Comparison of ENCODE assay signal across 10 cellular contexts in genomic region chr9:33136721-33137120, GRCh38. TPM values are rescaled to one million over a fixed set of nuclear protein-coding genes. Genes with fewer than 3 reads are reported as not detected.
DNase-seq lines count a peak whose midpoint lies in the region; ATAC-seq and TF ChIP-seq lines count a peak whose summit lies in the region.
"Had no signal": no experiment of that assay in that cellular context is flagged by ENCODE, and none has a peak within 500 bp of the region (broad histone marks: within the 10 kb centered on the region; RNA-seq: fewer than 3 reads in every experiment).

No MANE protein-coding gene starts in this region.

- ATAC-seq in heart left ventricle (no peak), Right ventricle myocardium inferior (no peak), HG03520 (IDR thresholded peaks at IDR 0.05; ENCODE audit: unreplicated experiment) (peak; percentile 34), esophagus mucosa (peak; percentile 51)

- H3K27ac Mint-ChIP-seq in type B pancreatic cell = peak overlapping the region; percentile 60

- DNase-seq in heart left ventricle = no peak
- DNase-seq in Right ventricle myocardium inferior (ENCODE audit: missing footprints) = no peak
- DNase-seq in type B pancreatic cell (ENCODE audit: extremely low spot score, unreplicated experiment) = no peak
- no peak for DNase-seq in inferior parietal cortex (ENCODE audit: extremely low spot score)
- no peak for DNase-seq in stimulated activated CD4-positive, alpha-beta T cell treated with anti-CD3 and anti-CD28 coated beads, Interleukin-2, amount 100 ng/mL, for 24 hours
- no peak for DNase-seq in NCI-H1048 (lab: John Stamatoyannopoulos, UW)
- DNase-seq: BE2C, NCI-H1105 treated with DMSO at 0.1 percent for 48 hours had no signal

- H3K36me3 ChIP-seq in heart left ventricle = peaks cover 0 to 37% (median 30%) of the 10 kb centered on the region in 9 donors
- H3K36me3 ChIP-seq: BE2C had no signal

- H3K27ac ChIP-seq in heart left ventricle = peak overlapping the region in 8 of 12 donors; percentile 27 to 83 (median 41)

- intact Hi-C loops in heart left ventricle (cut with DNase I) (no loop called here), Right ventricle myocardium inferior (cut with DNase I) (no loop called here)

- no peaks in the 10 kb centered on the region for H3K9me3 ChIP-seq in heart left ventricle
- H3K9me3 ChIP-seq: BE2C had no signal

- 63 to 70% (median 66%) methylated on average over 7 of the region's 7 CpGs for WGBS in heart left ventricle, 4 donors

- H3K27me3 Mint-ChIP-seq in type B pancreatic cell = no peaks in the 10 kb centered on the region

- H3K4me1 ChIP-seq in heart left ventricle = peaks cover 32 to 97% (median 91%) of the 10 kb centered on the region in 12 donors
- H3K4me1 ChIP-seq: BE2C had no signal

- no peaks in the 10 kb centered on the region for H3K9me3 Mint-ChIP-seq in type B pancreatic cell

- H3K36me3 Mint-ChIP-seq in type B pancreatic cell = peaks cover 19% of the 10 kb centered on the region

- no peak for TF ChIP-seq CTCF in heart left ventricle (IDR thresholded peaks at IDR 0.05)
- no peak for TF ChIP-seq CTCF in type B pancreatic cell (conservative IDR thresholded peaks at IDR 0.05)

- no peak overlapping the region for H3K4me3 ChIP-seq in heart left ventricle

- no peak for TF ChIP-seq POLR2A in heart left ventricle (IDR thresholded peaks at IDR 0.05)

- H3K4me1 Mint-ChIP-seq in type B pancreatic cell (ENCODE audit: unreplicated experiment) = peaks cover 59% of the 10 kb centered on the region

- H3K27me3 ChIP-seq in heart left ventricle = no peaks in the 10 kb centered on the region
- H3K27me3 ChIP-seq: BE2C had no signal

- H3K4me3 Mint-ChIP-seq in type B pancreatic cell = no peak overlapping the region

RNA-seq across cellular contexts. Expression of gene B4GALT1, which starts 30.4 kb away (rescaled TPM):
- 10 to 100 TPM; 27.4 to 73.3 (median 44.8) TPM for total RNA-seq in heart left ventricle
- 10 to 100 TPM; 10.6 to 37.2 TPM for polyA plus RNA-seq in heart left ventricle
- 43.6 TPM for total RNA-seq in Right ventricle myocardium inferior
- 50.9 TPM for total RNA-seq in esophagus mucosa
- 91.9 and 150 TPM in 2 replicates for total RNA-seq in type B pancreatic cell (ENCODE audit: low replicate concordance)

Comparison
In these comparisons a context has a peak if more than half of its experiments do, and no peak if none do; other contexts are left out.
1. ATAC-seq: peak in HG03520 (single experiment) and esophagus mucosa (single experiment); none in heart left ventricle (0 of 4) and Right ventricle myocardium inferior (single experiment).